In the genomic region with DNA sequence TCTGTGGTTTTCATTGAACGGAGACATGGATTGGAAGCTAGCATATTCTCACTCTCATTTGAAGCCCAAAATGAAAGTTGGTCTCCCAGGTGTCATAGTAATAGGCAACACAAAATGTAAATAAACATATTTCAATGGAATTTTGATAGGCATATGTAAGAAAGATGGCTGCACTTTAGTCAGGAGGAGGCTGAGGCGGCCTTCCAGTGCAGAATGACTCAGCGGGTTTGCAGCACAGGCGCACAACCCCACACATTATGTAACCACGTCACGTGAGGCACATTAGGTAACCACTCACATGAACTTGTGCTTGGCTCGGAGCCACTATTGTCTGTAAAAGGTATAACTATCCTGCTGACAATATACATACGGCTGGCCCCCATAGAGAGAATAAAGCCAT, we compare ENCODE assay signal across 1 cellular context.
A peak's percentile ranks its signal among the peaks of the same experiment; 100 is the strongest.
TF ChIP-seq lines count a peak whose summit lies in the region.

No MANE protein-coding gene starts in this region.

TF ChIP-seq in SK-N-SH, 30 proteins besides CTCF, POLR2A, EP300 and RAD21 (continued from another document):
- TF ChIP-seq, protein P1, sequence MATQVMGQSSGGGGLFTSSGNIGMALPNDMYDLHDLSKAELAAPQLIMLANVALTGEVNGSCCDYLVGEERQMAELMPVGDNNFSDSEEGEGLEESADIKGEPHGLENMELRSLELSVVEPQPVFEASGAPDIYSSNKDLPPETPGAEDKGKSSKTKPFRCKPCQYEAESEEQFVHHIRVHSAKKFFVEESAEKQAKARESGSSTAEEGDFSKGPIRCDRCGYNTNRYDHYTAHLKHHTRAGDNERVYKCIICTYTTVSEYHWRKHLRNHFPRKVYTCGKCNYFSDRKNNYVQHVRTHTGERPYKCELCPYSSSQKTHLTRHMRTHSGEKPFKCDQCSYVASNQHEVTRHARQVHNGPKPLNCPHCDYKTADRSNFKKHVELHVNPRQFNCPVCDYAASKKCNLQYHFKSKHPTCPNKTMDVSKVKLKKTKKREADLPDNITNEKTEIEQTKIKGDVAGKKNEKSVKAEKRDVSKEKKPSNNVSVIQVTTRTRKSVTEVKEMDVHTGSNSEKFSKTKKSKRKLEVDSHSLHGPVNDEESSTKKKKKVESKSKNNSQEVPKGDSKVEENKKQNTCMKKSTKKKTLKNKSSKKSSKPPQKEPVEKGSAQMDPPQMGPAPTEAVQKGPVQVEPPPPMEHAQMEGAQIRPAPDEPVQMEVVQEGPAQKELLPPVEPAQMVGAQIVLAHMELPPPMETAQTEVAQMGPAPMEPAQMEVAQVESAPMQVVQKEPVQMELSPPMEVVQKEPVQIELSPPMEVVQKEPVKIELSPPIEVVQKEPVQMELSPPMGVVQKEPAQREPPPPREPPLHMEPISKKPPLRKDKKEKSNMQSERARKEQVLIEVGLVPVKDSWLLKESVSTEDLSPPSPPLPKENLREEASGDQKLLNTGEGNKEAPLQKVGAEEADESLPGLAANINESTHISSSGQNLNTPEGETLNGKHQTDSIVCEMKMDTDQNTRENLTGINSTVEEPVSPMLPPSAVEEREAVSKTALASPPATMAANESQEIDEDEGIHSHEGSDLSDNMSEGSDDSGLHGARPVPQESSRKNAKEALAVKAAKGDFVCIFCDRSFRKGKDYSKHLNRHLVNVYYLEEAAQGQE (IDR thresholded peaks at IDR 0.05; ENCODE audit: low read depth, low read length): no peak
- TF ChIP-seq, protein P2, sequence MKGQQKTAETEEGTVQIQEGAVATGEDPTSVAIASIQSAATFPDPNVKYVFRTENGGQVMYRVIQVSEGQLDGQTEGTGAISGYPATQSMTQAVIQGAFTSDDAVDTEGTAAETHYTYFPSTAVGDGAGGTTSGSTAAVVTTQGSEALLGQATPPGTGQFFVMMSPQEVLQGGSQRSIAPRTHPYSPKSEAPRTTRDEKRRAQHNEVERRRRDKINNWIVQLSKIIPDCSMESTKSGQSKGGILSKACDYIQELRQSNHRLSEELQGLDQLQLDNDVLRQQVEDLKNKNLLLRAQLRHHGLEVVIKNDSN (IDR thresholded peaks at IDR 0.05; ENCODE audit: borderline replicate concordance, low read depth): peak; percentile 31; the same call in 1 of the 2 replicates
